In genomic region chr1:172401907-172402306, GRCh38 we compare ENCODE assay signal across 15 cellular contexts. TPM values are rescaled to one million over a fixed set of nuclear protein-coding genes. Genes with fewer than 3 reads are reported as not detected.
DNase-seq lines count a peak whose midpoint lies in the region; ATAC-seq, FAIRE-seq and TF ChIP-seq lines count a peak whose summit lies in the region.
"Had no signal": no experiment of that assay in that cellular context is flagged by ENCODE, and none has a peak within 500 bp of the region (broad histone marks: within the 10 kb centered on the region; RNA-seq: fewer than 3 reads in every experiment).

No MANE protein-coding gene starts in this region.

- in situ Hi-C loops in GM12878 (cut with MboI), result no loop called here

- no peaks in the 10 kb centered on the region for H3K9me3 ChIP-seq in GM12878 (replicated peaks; ENCODE audit: control insufficient read depth, insufficient read depth, low read length)
- no peaks in the 10 kb centered on the region for H3K9me3 ChIP-seq in naive thymus-derived CD4-positive, alpha-beta T cell (ENCODE audit: control insufficient read depth in 2 of 3, low read length in 3 of 3)
- H3K9me3 ChIP-seq: esophagus muscularis mucosa, neutrophil had no signal

- H3K27ac ChIP-seq in GM12878 (ENCODE audit: control insufficient read depth, insufficient read depth), result no peak overlapping the region
- H3K27ac ChIP-seq in naive thymus-derived CD4-positive, alpha-beta T cell (ENCODE audit: low read depth, low read length), result no peak overlapping the region
- H3K27ac ChIP-seq: esophagus muscularis mucosa, neutrophil, VCaP had no signal

- H3K27me3 Mint-ChIP-seq in naive thymus-derived CD4-positive, alpha-beta T cell, result peaks cover 0 to 2% (median 0%) of the 10 kb centered on the region in 5 donors
- H3K27me3 Mint-ChIP-seq: activated T-cell treated with anti-CD3 and anti-CD28 coated beads, Interleukin-2, amount 50 U/mL, for 24 hours; brain had no signal

- no peak for TF ChIP-seq POLR2A in GM12878 (IDR thresholded peaks at IDR 0.05; ENCODE audit: low read depth, low read length)

- TF ChIP-seq CTCF in GM12878 (IDR thresholded peaks at IDR 0.05 in 2 of 3, conservative IDR thresholded peaks at IDR 0.05 in 1 of 3; ENCODE audit: control insufficient read depth in 2 of 3, extremely low read depth in 1 of 3, insufficient read depth in 1 of 3, low read depth in 3 of 3, low read length in 3 of 3), result no peak

- TF ChIP-seq EP300 in Ishikawa (IDR thresholded peaks at IDR 0.05; ENCODE audit: borderline replicate concordance) (no peak), GM12878 (IDR thresholded peaks at IDR 0.05; ENCODE audit: borderline replicate concordance in 1 of 2, control insufficient read depth in 1 of 2, low read depth in 2 of 2, low read length in 2 of 2) (no peak)

- WGBS in GM12878 (ENCODE audit: insufficient coverage, insufficient replicate concordance, low lambda C conversion rate, missing lambda C conversion rate), result 65% methylated on average over 4 of the region's 4 CpGs

- POLR2A ChIA-PET in GM12878 (lab: Charles Lee), result no interaction called here
- POLR2A ChIA-PET in naive thymus-derived CD4-positive, alpha-beta T cell (lab: Charles Lee), result interaction anchor here (1.0 kb wide), 1 partner anchor 131 kb away, joined by 3 read pairs; no protein-coding TSS in a partner anchor

- BruUV-seq in GM12878 (replicated peaks; lab: Mats Ljungman, UMichigan), result no TSS peak

- intact Hi-C loops in GM12878 (cut with micrococcal nuclease; ENCODE audit: unreplicated experiment), result no loop called here
- intact Hi-C loops in naive thymus-derived CD4-positive, alpha-beta T cell (cut with micrococcal nuclease), result no loop called here
- intact Hi-C loops in head of caudate nucleus (cut with DNase I), result loop anchor here (5.0 kb wide), 1 partner anchor 400 kb away; no protein-coding TSS in a partner anchor

- H3K4me1 Mint-ChIP-seq in naive thymus-derived CD4-positive, alpha-beta T cell, result peaks cover 22 to 63% (median 50%) of the 10 kb centered on the region in 7 donors

- peak overlapping the region in 2 of 9 donors; percentile 38 to 55 for H3K27ac Mint-ChIP-seq in naive thymus-derived CD4-positive, alpha-beta T cell
- H3K27ac Mint-ChIP-seq: activated T-cell treated with anti-CD3 and anti-CD28 coated beads, Interleukin-2, amount 50 U/mL, for 24 hours had no signal

- ATAC-seq in GM12878, result no peak
- peak; percentile 40 for ATAC-seq in naive thymus-derived CD4-positive, alpha-beta T cell
- no peak for ATAC-seq in GM19397 (IDR thresholded peaks at IDR 0.05; ENCODE audit: unreplicated experiment)

- H3K9ac ChIP-seq in GM12878 (ENCODE audit: control insufficient read depth, insufficient read depth, low read length), result no peak overlapping the region

- SMC1A ChIA-PET in GM12878 (lab: Charles Lee; ENCODE audit: uncharacterized antibody, unreplicated experiment), result interaction anchor here (0.8 to 16.5 kb wide), 4 partner anchors 10 to 400 kb away, joined by 3 to 345 read pairs (median 72); no protein-coding TSS in a partner anchor

- no peak for FAIRE-seq in GM12878 (lab: Jason Lieb, UNC)

- CTCF ChIA-PET in GM12878 (lab: Yijun Ruan, JAX), result interaction anchor here (0.7 to 9.8 kb wide), 6 partner anchors 9 to 399 kb away, joined by 3 to 47 read pairs (median 14); no protein-coding TSS in a partner anchor
- CTCF ChIA-PET in naive thymus-derived CD4-positive, alpha-beta T cell (lab: Charles Lee), result interaction anchor here (0.7 to 0.9 kb wide), 2 partner anchors 50 to 270 kb away, joined by 3 read pairs; no protein-coding TSS in a partner anchor

- H3K4me1 ChIP-seq in GM12878 (ENCODE audit: control insufficient read depth, insufficient read depth, low read length), result peaks cover 31% of the 10 kb centered on the region
- H3K4me1 ChIP-seq in naive thymus-derived CD4-positive, alpha-beta T cell (ENCODE audit: control insufficient read depth in 2 of 2, insufficient read depth in 2 of 2, low read length in 2 of 2), result peaks cover 21 to 27% of the 10 kb centered on the region in 2 donors

- no peaks in the 10 kb centered on the region for H4K20me1 ChIP-seq in GM12878 (ENCODE audit: control insufficient read depth, insufficient read depth)

- no peaks in the 10 kb centered on the region for H3K27me3 ChIP-seq in GM12878 (replicated peaks in 1 of 2; ENCODE audit: control insufficient read depth in 2 of 2, insufficient read depth in 2 of 2, low read length in 1 of 2)
- no peaks in the 10 kb centered on the region for H3K27me3 ChIP-seq in naive thymus-derived CD4-positive, alpha-beta T cell (ENCODE audit: control insufficient read depth in 2 of 2, insufficient read depth in 2 of 2, low read length in 2 of 2)
- H3K27me3 ChIP-seq: esophagus muscularis mucosa, neutrophil had no signal

- TF ChIP-seq RAD21 in Ishikawa (IDR thresholded peaks at IDR 0.05; ENCODE audit: low read depth) (peak; percentile 30; the same call in 1 of the 2 replicates), GM12878 (IDR thresholded peaks at IDR 0.05; ENCODE audit: insufficient read depth, low read depth, low read length) (peak; percentile 28; the same call in 1 of the 2 replicates)

- no peaks in the 10 kb centered on the region for H3K36me3 ChIP-seq in GM12878 (ENCODE audit: control insufficient read depth in 2 of 2, insufficient read depth in 2 of 2, low read length in 1 of 2)
- no peaks in the 10 kb centered on the region for H3K36me3 ChIP-seq in naive thymus-derived CD4-positive, alpha-beta T cell (ENCODE audit: control insufficient read depth in 2 of 3, insufficient read depth in 3 of 3, low read length in 3 of 3)
- H3K36me3 ChIP-seq: esophagus muscularis mucosa, neutrophil had no signal

- peaks cover 0 to 4% (median 0%) of the 10 kb centered on the region in 5 donors for H3K36me3 Mint-ChIP-seq in naive thymus-derived CD4-positive, alpha-beta T cell
- H3K36me3 Mint-ChIP-seq: brain had no signal

- H3K4me3 Mint-ChIP-seq in naive thymus-derived CD4-positive, alpha-beta T cell, result no peak overlapping the region
- H3K4me3 Mint-ChIP-seq: activated T-cell treated with anti-CD3 and anti-CD28 coated beads, Interleukin-2, amount 50 U/mL, for 24 hours; brain had no signal

- H3K9me3 Mint-ChIP-seq in naive thymus-derived CD4-positive, alpha-beta T cell, result peaks cover 0 to 1% (median 0%) of the 10 kb centered on the region in 11 donors
- H3K9me3 Mint-ChIP-seq: activated T-cell treated with anti-CD3 and anti-CD28 coated beads, Interleukin-2, amount 50 U/mL, for 24 hours; brain had no signal

- no peak overlapping the region for H2AFZ ChIP-seq in GM12878 (ENCODE audit: control insufficient read depth, low read depth, low read length)

- RAD21 ChIA-PET in GM12878 (lab: Charles Lee; ENCODE audit: unreplicated experiment), result interaction anchor here (7.7 to 15.1 kb wide), 2 partner anchors 45 to 312 kb away, joined by 60 to 394 read pairs; no protein-coding TSS in a partner anchor

- no peak overlapping the region for H3K4me3 ChIP-seq in GM12878
- H3K4me3 ChIP-seq in naive thymus-derived CD4-positive, alpha-beta T cell (ENCODE audit: low read length), result no peak overlapping the region
- H3K4me3 ChIP-seq: esophagus muscularis mucosa had no signal

- no peaks in the 10 kb centered on the region for H3K79me2 ChIP-seq in GM12878 (ENCODE audit: control insufficient read depth, insufficient read depth, low read length)

- no peak overlapping the region for H3K4me2 ChIP-seq in GM12878 (ENCODE audit: control insufficient read depth, insufficient read depth)

- DNase-seq in NCI-H146 (lab: John Stamatoyannopoulos, UW) (peak; percentile 0), NCI-H146 treated with DMSO at 0.1 percent for 48 hours (lab: John Stamatoyannopoulos, UW; ENCODE audit: unreplicated experiment) (no peak), GM12878 (ENCODE audit: low read depth, low spot score) (no peak), head of caudate nucleus (no peak), NCI-H524 (lab: John Stamatoyannopoulos, UW) (no peak)
- peak in 4 of 9 donors; percentile 8 to 37 (median 25) for DNase-seq in naive thymus-derived CD4-positive, alpha-beta T cell
- DNase-seq: activated T-cell treated with anti-CD3 and anti-CD28 coated beads, Interleukin-2, amount 50 U/mL, for 24 hours; DMS153; NCI-H1930 had no signal

RNA-seq across cellular contexts. Expression of gene C1orf105, which starts 18.6 kb away (rescaled TPM):
- not detected in 2 replicates for total RNA-seq in GM12878 (2013; cell fraction: nucleolus; rRNA removed)
- total RNA-seq in GM12878 (2014; rRNA removed), result not detected in 2 replicates
- not detected in 2 replicates for total RNA-seq in GM12878 (2014; rRNA removed; fragmentation: Illumina TruSeq; extraction: Trizol)
- total RNA-seq in GM12878 (2021), result not detected in 2 replicates
- polyA plus RNA-seq in GM12878 (2011; ENCODE audit: low read depth), result not detected
- polyA plus RNA-seq in GM12878 (2011; rRNA removed), result not detected in 2 replicates
- polyA plus RNA-seq in GM12878 (2011; cell fraction: cytosol; rRNA removed), result not detected in 2 replicates
- not detected in 2 replicates for polyA plus RNA-seq in GM12878 (2011; cell fraction: nucleus; rRNA removed)
- not detected in 2 replicates for polyA plus RNA-seq in GM12878 (2012)
- polyA plus RNA-seq in GM12878 (2014; fragmentation: Illumina TruSeq; extraction: Trizol), result not detected in 2 replicates
- polyA plus RNA-seq in GM12878 (2014; fragmentation: Nextera tagmentation; extraction: Ambion mirVana), result not detected
- polyA plus RNA-seq in GM12878 (2014; rRNA removed), result not detected in 2 replicates
- polyA plus RNA-seq in GM12878 (2016; fragmentation: Nextera tagmentation; extraction: Ambion mirVana), result not detected
- not detected in 2 replicates for polyA minus RNA-seq in GM12878 (2011; rRNA and poly(A)+ RNA removed)
- polyA minus RNA-seq in GM12878 (2011; cell fraction: cytosol; rRNA and poly(A)+ RNA removed), result not detected in 2 replicates
- not detected in 2 replicates for polyA minus RNA-seq in GM12878 (2011; cell fraction: nucleus; rRNA and poly(A)+ RNA removed)
- total RNA-seq in naive thymus-derived CD4-positive, alpha-beta T cell, result under 1 TPM in 1 of 5 experiments, not detected in 4; 0.86 TPM
- not detected for polyA plus RNA-seq in naive thymus-derived CD4-positive, alpha-beta T cell
- total RNA-seq: esophagus muscularis mucosa had no signal

RNA-seq across cellular contexts. Expression of gene PIGC, which starts 42.0 kb away (rescaled TPM):
- 22.5 and 25.7 TPM in 2 replicates for total RNA-seq in GM12878 (2013; cell fraction: nucleolus; rRNA removed)
- total RNA-seq in GM12878 (2014; rRNA removed), result 11.2 and 14.6 TPM in 2 replicates
- total RNA-seq in GM12878 (2014; rRNA removed; fragmentation: Illumina TruSeq; extraction: Trizol), result 13.7 and 14.6 TPM in 2 replicates
- total RNA-seq in GM12878 (2021), result 11.0 and 11.3 TPM in 2 replicates
- 12.4 TPM for polyA plus RNA-seq in GM12878 (2011; ENCODE audit: low read depth)
- 34.7 and 37.3 TPM in 2 replicates for polyA plus RNA-seq in GM12878 (2011; rRNA removed)
- 32.3 and 36.8 TPM in 2 replicates for polyA plus RNA-seq in GM12878 (2011; cell fraction: cytosol; rRNA removed)
- polyA plus RNA-seq in GM12878 (2011; cell fraction: nucleus; rRNA removed), result 20.8 and 25.0 TPM in 2 replicates
- polyA plus RNA-seq in GM12878 (2012), result 17.1 and 17.9 TPM in 2 replicates
- polyA plus RNA-seq in GM12878 (2014; fragmentation: Illumina TruSeq; extraction: Trizol), result 16.0 and 20.1 TPM in 2 replicates
- polyA plus RNA-seq in GM12878 (2014; fragmentation: Nextera tagmentation; extraction: Ambion mirVana), result 10 to 100 TPM; 23.3 to 29.7 TPM
- polyA plus RNA-seq in GM12878 (2014; rRNA removed), result 12.4 and 12.6 TPM in 2 replicates
- polyA plus RNA-seq in GM12878 (2016; fragmentation: Nextera tagmentation; extraction: Ambion mirVana), result 10 to 100 TPM; 26.1 to 26.8 TPM
- 43.6 and 50.8 TPM in 2 replicates for polyA minus RNA-seq in GM12878 (2011; rRNA and poly(A)+ RNA removed)
- 11.2 and 12.1 TPM in 2 replicates for polyA minus RNA-seq in GM12878 (2011; cell fraction: cytosol; rRNA and poly(A)+ RNA removed)
- 20.8 and 26.7 TPM in 2 replicates for polyA minus RNA-seq in GM12878 (2011; cell fraction: nucleus; rRNA and poly(A)+ RNA removed)
- 10 to 100 TPM; 21.1 to 57.4 (median 25.1) TPM for total RNA-seq in naive thymus-derived CD4-positive, alpha-beta T cell
- 100 to 1,000 TPM; 122 to 142 TPM for polyA plus RNA-seq in naive thymus-derived CD4-positive, alpha-beta T cell
